Comparison of ENCODE assay signal across 34 cellular contexts in the genomic region with DNA sequence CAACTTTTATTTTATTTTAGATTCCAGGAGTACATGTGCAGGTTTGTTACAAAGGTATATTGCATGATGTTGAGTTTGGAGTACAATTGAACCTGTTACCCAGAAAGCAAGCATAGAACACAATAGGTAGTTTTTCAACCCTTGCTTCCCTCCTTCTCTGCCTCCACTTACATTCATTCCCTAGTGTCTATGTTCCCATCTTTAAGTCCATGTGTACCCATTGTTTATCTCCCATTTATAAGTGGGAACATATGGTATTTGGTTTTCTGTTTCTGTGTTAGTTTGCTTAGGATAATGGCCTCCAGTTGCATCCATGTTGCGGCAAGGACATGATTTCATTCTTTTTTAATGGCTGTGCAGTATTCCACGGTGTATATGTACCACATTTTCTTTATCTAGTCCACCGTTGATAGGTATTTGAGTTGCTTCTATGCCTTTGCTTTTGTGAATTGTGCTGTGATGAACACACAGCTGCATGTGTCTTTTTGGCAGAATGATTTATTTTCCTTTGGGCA.
"Had no signal": no experiment of that assay in that cellular context is flagged by ENCODE, and none has a peak within 500 bp of the region (broad histone marks: within the 10 kb centered on the region; RNA-seq: fewer than 3 reads in every experiment).

No MANE protein-coding gene starts in this region.

- H3K4me1 Mint-ChIP-seq: activated B cell treated with CpG ODN at 0.5 μM for 24 hours; activated CD4-positive, alpha-beta T cell treated with anti-CD3 and anti-CD28 coated beads, Interleukin-2, amount 10 ng/mL, durations not matched to agents 24 days and 14 days; activated naive CD8-positive, alpha-beta T cell treated with anti-CD3 and anti-CD28 coated beads for 36 hours; activated T-helper 17 cell treated with anti-CD3 and anti-CD28 coated beads, Interleukin-2, amount 50 U/mL, for 72 hours; T-helper 17 cell had no signal

- H3K27ac ChIP-seq: adrenal gland, body of pancreas, brain microvascular endothelial cell, breast epithelium, VCaP had no signal

- H3K27me3 Mint-ChIP-seq: activated B cell treated with CpG ODN at 0.5 μM for 24 hours; activated CD4-positive, alpha-beta memory T cell treated with anti-CD3 and anti-CD28 coated beads for 36 hours; activated CD4-positive, alpha-beta T cell treated with anti-CD3 and anti-CD28 coated beads, Interleukin-2, amount 10 ng/mL, durations not matched to agents 24 days and 14 days; activated CD8-positive, alpha-beta T cell treated with anti-CD3 and anti-CD28 coated beads for 36 hours; activated naive CD8-positive, alpha-beta T cell treated with anti-CD3 and anti-CD28 coated beads for 36 hours; activated T-helper 17 cell treated with anti-CD3 and anti-CD28 coated beads, Interleukin-2, amount 50 U/mL, for 72 hours; T-helper 17 cell had no signal

- FAIRE-seq: astrocyte, TTC549 had no signal

- H3K4me3 Mint-ChIP-seq: activated B cell treated with CpG ODN at 0.5 μM for 24 hours; activated CD4-positive, alpha-beta memory T cell treated with anti-CD3 and anti-CD28 coated beads for 36 hours; activated CD4-positive, alpha-beta T cell treated with anti-CD3 and anti-CD28 coated beads, Interleukin-2, amount 10 ng/mL, durations not matched to agents 24 days and 14 days; activated CD8-positive, alpha-beta T cell treated with anti-CD3 and anti-CD28 coated beads for 36 hours; activated naive CD4-positive, alpha-beta T cell treated with anti-CD3 and anti-CD28 coated beads for 36 hours; activated naive CD8-positive, alpha-beta T cell treated with anti-CD3 and anti-CD28 coated beads for 36 hours; activated T-cell treated with anti-CD3 and anti-CD28 coated beads, Interleukin-2, amount 50 U/mL, for 4 hours; activated T-cell treated with anti-CD3 and anti-CD28 coated beads, Interleukin-2, amount 50 U/mL, for 72 hours; activated T-helper 1 cell treated with anti-CD3 and anti-CD28 coated beads, Interleukin-12 subunit alpha, Interleukin-12 subunit beta, Interleukin-2, Interleukin-4 antibody, amounts not matched to agents 30 ng/mL and 10 ng/mL and 1 ng/mL, durations not matched to agents 14 hours and 24 hours and 36 hours; activated T-helper 17 cell treated with anti-CD3 and anti-CD28 coated beads, Interleukin-2, amount 50 U/mL, for 72 hours; T-helper 17 cell had no signal

- H3K4me1 ChIP-seq: adrenal gland, body of pancreas, breast epithelium had no signal

- H3K27ac Mint-ChIP-seq: activated B cell treated with CpG ODN at 0.5 μM for 24 hours; activated CD4-positive, alpha-beta memory T cell treated with anti-CD3 and anti-CD28 coated beads for 36 hours; activated CD4-positive, alpha-beta T cell treated with anti-CD3 and anti-CD28 coated beads, Interleukin-2, amount 10 ng/mL, durations not matched to agents 24 days and 14 days; activated CD8-positive, alpha-beta T cell treated with anti-CD3 and anti-CD28 coated beads for 36 hours; activated naive CD4-positive, alpha-beta T cell treated with anti-CD3 and anti-CD28 coated beads for 36 hours; activated naive CD4-positive, alpha-beta T cell treated with anti-CD3 and anti-CD28 coated beads, Interleukin-2, amount 50 U/mL, for 72 hours; activated naive CD8-positive, alpha-beta T cell treated with anti-CD3 and anti-CD28 coated beads for 36 hours; activated T-helper 1 cell treated with anti-CD3 and anti-CD28 coated beads, Interleukin-12 subunit alpha, Interleukin-12 subunit beta, Interleukin-2, Interleukin-4 antibody, amounts not matched to agents 30 ng/mL and 10 ng/mL and 1 ng/mL, durations not matched to agents 14 hours and 24 hours and 36 hours; activated T-helper 17 cell treated with anti-CD3 and anti-CD28 coated beads, Interleukin-2, amount 50 U/mL, for 72 hours; T-helper 17 cell had no signal

- ATAC-seq: activated CD8-positive, alpha-beta T cell treated with anti-CD3 and anti-CD28 coated beads for 36 hours; activated naive CD4-positive, alpha-beta T cell treated with anti-CD3 and anti-CD28 coated beads, Interleukin-2, amount 50 U/mL, for 72 hours; activated T-cell treated with anti-CD3 and anti-CD28 coated beads, Interleukin-2, amount 50 U/mL, for 4 hours; activated T-cell treated with anti-CD3 and anti-CD28 coated beads, Interleukin-2, amount 50 U/mL, for 72 hours; activated T-helper 17 cell treated with anti-CD3 and anti-CD28 coated beads, Interleukin-2, amount 50 U/mL, for 72 hours; body of pancreas; T-helper 17 cell had no signal

- H3K27me3 ChIP-seq: adrenal gland, body of pancreas, brain microvascular endothelial cell, breast epithelium had no signal

- H3K4me3 ChIP-seq: adrenal gland, body of pancreas, breast epithelium had no signal

- H3K36me3 ChIP-seq: adrenal gland, brain microvascular endothelial cell, breast epithelium had no signal

- DNase-seq: activated B cell treated with CpG ODN at 0.5 μM for 24 hours; activated CD4-positive, alpha-beta memory T cell treated with anti-CD3 and anti-CD28 coated beads for 36 hours; activated CD4-positive, alpha-beta T cell treated with anti-CD3 and anti-CD28 coated beads for 4 hours; activated CD4-positive, alpha-beta T cell treated with anti-CD3 and anti-CD28 coated beads, Interleukin-2, amount 10 ng/mL, durations not matched to agents 24 days and 14 days; activated CD4-positive, alpha-beta T cell treated with anti-CD3 and anti-CD28 coated beads, Interleukin-2, amount 50 U/mL, for 1 hour; activated CD4-positive, alpha-beta T cell treated with anti-CD3 and anti-CD28 coated beads, Interleukin-2, amount 50 U/mL, for 4 hours; activated CD4-positive, CD25-positive, alpha-beta regulatory T cell treated with anti-CD3 and anti-CD28 coated beads, Interleukin-2, amount 50 U/mL, for 72 hours; activated CD8-positive, alpha-beta memory T cell treated with anti-CD3 and anti-CD28 coated beads, Interleukin-2, amount 50 U/mL, for 4 hours; activated CD8-positive, alpha-beta T cell treated with anti-CD3 and anti-CD28 coated beads for 36 hours; activated effector memory CD4-positive, alpha-beta T cell treated with anti-CD3 and anti-CD28 coated beads, Interleukin-2, amount 50 U/mL, for 16 hours; activated gamma-delta T cell treated with Interleukin-2 at 50 U/mL for 16 hours; activated naive CD4-positive, alpha-beta T cell; activated naive CD4-positive, alpha-beta T cell treated with anti-CD3 and anti-CD28 coated beads for 36 hours; activated naive CD4-positive, alpha-beta T cell treated with anti-CD3 and anti-CD28 coated beads, Interleukin-2, amount 50 U/mL, for 16 hours; activated naive CD8-positive, alpha-beta T cell treated with anti-CD3 and anti-CD28 coated beads for 36 hours; activated T-cell treated with anti-CD3 and anti-CD28 coated beads for 4 hours; activated T-cell treated with anti-CD3 and anti-CD28 coated beads, Interleukin-2, amount 50 U/mL, for 1 hour; activated T-cell treated with anti-CD3 and anti-CD28 coated beads, Interleukin-2, amount 50 U/mL, for 4 hours; activated T-cell treated with anti-CD3 and anti-CD28 coated beads, Interleukin-2, amount 50 U/mL, for 72 hours; adrenal gland; amniotic stem cell; aorta; body of pancreas; brain microvascular endothelial cell; central memory CD4-positive, alpha-beta T cell; T-helper 17 cell; T1000 had no signal
